ENCODE assay signal across 8 cellular contexts in the genomic region with DNA sequence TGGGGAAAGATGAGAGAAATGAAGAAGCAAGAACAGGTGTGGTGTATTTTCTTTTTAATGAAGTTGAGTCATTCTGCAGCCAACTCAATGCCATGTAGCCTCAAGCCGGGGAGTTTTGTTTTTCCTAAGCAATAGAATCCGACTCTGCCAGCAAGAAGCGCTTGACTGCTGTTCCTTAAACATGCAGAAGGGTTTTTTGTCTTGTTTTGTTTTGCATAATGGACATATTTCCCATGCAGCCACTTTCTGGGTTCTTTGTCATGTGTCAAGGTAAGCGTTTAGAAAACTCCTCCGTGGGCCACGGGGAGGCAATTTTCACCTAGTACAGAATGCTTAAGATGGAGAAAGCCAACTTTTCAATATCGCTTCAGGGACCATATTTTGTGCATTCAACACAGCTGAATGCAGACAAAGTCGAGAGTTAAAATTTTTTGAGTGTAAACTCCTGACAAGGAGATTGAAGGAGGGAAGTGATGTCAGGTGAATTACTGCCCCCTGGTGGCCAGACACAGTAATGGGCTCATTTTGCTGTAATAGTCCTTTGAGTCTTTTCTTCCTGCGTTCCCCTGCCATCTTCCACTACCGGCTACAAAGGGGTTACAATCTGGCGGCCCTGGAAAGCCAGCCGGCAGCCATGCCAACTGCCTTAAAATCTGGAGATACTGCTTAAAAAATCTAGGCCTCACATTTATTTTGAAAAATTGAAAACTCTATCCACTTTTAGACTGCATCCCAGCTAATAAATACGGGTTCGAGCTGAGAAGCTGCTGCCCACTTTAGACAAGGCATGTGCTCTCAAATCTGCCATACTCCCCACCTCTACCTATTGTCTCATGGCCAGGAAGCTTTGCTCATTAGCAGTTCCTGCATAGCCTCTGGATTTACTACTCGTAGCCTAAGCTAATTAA. TPM values are rescaled to one million over a fixed set of nuclear protein-coding genes. Genes with fewer than 3 reads are reported as not detected.
DNase-seq lines count a peak whose midpoint lies in the region; ATAC-seq and TF ChIP-seq lines count a peak whose summit lies in the region.

No MANE protein-coding gene starts in this region.

- WGBS in heart left ventricle, 4 donors: 32 to 37% (median 34%) methylated on average over 15 of the region's 15 CpGs

- H3K27ac Mint-ChIP-seq in activated naive CD4-positive, alpha-beta T cell treated with anti-CD3 and anti-CD28 coated beads for 36 hours: no peak overlapping the region

- H3K36me3 ChIP-seq in RWPE2 (ENCODE audit: low read depth) (no peaks in the 10 kb centered on the region), heart left ventricle (peaks cover 0 to 1% (median 0%) of the 10 kb centered on the region in 9 donors)

- TF ChIP-seq CTCF in GM12801 (IDR thresholded peaks at IDR 0.05; ENCODE audit: extremely low read depth, insufficient read length) (peak; percentile 47), LNCaP clone FGC (IDR thresholded peaks at IDR 0.05; ENCODE audit: control insufficient read depth, extremely low read depth, insufficient read depth) (peak; percentile 86), RWPE2 (IDR thresholded peaks at IDR 0.05; ENCODE audit: poor library complexity, severe bottlenecking) (peak; percentile 86), heart left ventricle (IDR thresholded peaks at IDR 0.05) (peak; percentile 82 to 98 (median 92))

- no peaks in the 10 kb centered on the region for H3K4me1 ChIP-seq in RWPE2 (ENCODE audit: insufficient read depth, poor library complexity, severe bottlenecking)
- H3K4me1 ChIP-seq in heart left ventricle: peaks cover 0 to 24% (median 10%) of the 10 kb centered on the region in 12 donors

- H3K4me3 Mint-ChIP-seq in activated naive CD4-positive, alpha-beta T cell treated with anti-CD3 and anti-CD28 coated beads for 36 hours: no peak overlapping the region

- H3K27me3 ChIP-seq in RWPE2 (ENCODE audit: insufficient read depth, poor library complexity, severe bottlenecking): no peaks in the 10 kb centered on the region
- H3K27me3 ChIP-seq in heart left ventricle: no peaks in the 10 kb centered on the region

- ATAC-seq in RWPE2 (ENCODE audit: low read depth): no peak
- ATAC-seq in heart left ventricle: no peak
- ATAC-seq in HG02970 (IDR thresholded peaks at IDR 0.05; ENCODE audit: low FRiP score, unreplicated experiment): no peak

- intact Hi-C loops in activated naive CD4-positive, alpha-beta T cell treated with anti-CD3 and anti-CD28 coated beads for 36 hours (cut with micrococcal nuclease): loop anchor here (1.0 to 5.0 kb wide), 4 partner anchors 320 to 594 kb away; no protein-coding TSS in a partner anchor
- intact Hi-C loops in heart left ventricle (cut with DNase I): loop anchor here in 6 of 10 donors (5.0 to 10.0 kb wide), 8 partner anchors 275 to 827 kb away; a partner anchor contains a TSS
- intact Hi-C loops in posterior cingulate gyrus (cut with DNase I): loop anchor here (5.0 to 10.0 kb wide), 3 partner anchors 527 to 827 kb away; a partner anchor contains a TSS

- no peak for TF ChIP-seq POLR2A in heart left ventricle (IDR thresholded peaks at IDR 0.05)

- CTCF ChIA-PET in activated naive CD4-positive, alpha-beta T cell treated with anti-CD3 and anti-CD28 coated beads for 36 hours (lab: Charles Lee): interaction anchor here (0.6 to 2.1 kb wide), 14 partner anchors 10 to 621 kb away, joined by 3 to 7 read pairs (median 4); no protein-coding TSS in a partner anchor

- no peak overlapping the region for H3K4me3 ChIP-seq in LNCaP clone FGC (ENCODE audit: low read depth, low read length)
- H3K4me3 ChIP-seq in RWPE2 (ENCODE audit: severe bottlenecking): no peak overlapping the region
- no peak overlapping the region for H3K4me3 ChIP-seq in heart left ventricle

- H3K36me3 Mint-ChIP-seq in activated naive CD4-positive, alpha-beta T cell treated with anti-CD3 and anti-CD28 coated beads for 36 hours (ENCODE audit: low read depth): no peaks in the 10 kb centered on the region

- DNase-seq in LNCaP clone FGC (ENCODE audit: low read depth): peak; percentile 33
- DNase-seq in RWPE2 (ENCODE audit: low spot score): no peak
- DNase-seq in activated naive CD4-positive, alpha-beta T cell treated with anti-CD3 and anti-CD28 coated beads for 36 hours: peak; percentile 89
- peak; percentile 47 to 71 (median 59) for DNase-seq in heart left ventricle
- peak; percentile 65 to 94 (median 83) for DNase-seq in posterior cingulate gyrus
- DNase-seq in ureter (ENCODE audit: low spot score): peak; percentile 77

- no peaks in the 10 kb centered on the region for H3K9me3 Mint-ChIP-seq in activated naive CD4-positive, alpha-beta T cell treated with anti-CD3 and anti-CD28 coated beads for 36 hours

- H3K9me3 ChIP-seq in RWPE2 (ENCODE audit: severe bottlenecking) (no peaks in the 10 kb centered on the region), heart left ventricle (peaks cover 0 to 4% (median 0%) of the 10 kb centered on the region in 12 donors)

- no peaks in the 10 kb centered on the region for H3K27me3 Mint-ChIP-seq in activated naive CD4-positive, alpha-beta T cell treated with anti-CD3 and anti-CD28 coated beads for 36 hours (ENCODE audit: low read depth)

- H3K4me1 Mint-ChIP-seq in activated naive CD4-positive, alpha-beta T cell treated with anti-CD3 and anti-CD28 coated beads for 36 hours (ENCODE audit: low read depth): peaks cover 32% of the 10 kb centered on the region

- H3K27ac ChIP-seq in RWPE2 (ENCODE audit: poor library complexity, severe bottlenecking) (no peak overlapping the region), heart left ventricle (no peak overlapping the region)

RNA-seq across cellular contexts. Expression of a gene that starts 3.2 kb away (rescaled TPM):
- total RNA-seq in activated naive CD4-positive, alpha-beta T cell treated with anti-CD3 and anti-CD28 coated beads for 36 hours: 1 to 10 TPM; 3.4 to 3.7 TPM
- 1 to 10 TPM; 2.6 to 6.6 (median 3.5) TPM for total RNA-seq in heart left ventricle
- 1 to 10 TPM; 1.4 to 4.6 TPM for polyA plus RNA-seq in heart left ventricle
- 6.4 TPM for total RNA-seq in ureter

RNA-seq across cellular contexts. Expression of a gene that starts 49.1 kb away (rescaled TPM):
- total RNA-seq in activated naive CD4-positive, alpha-beta T cell treated with anti-CD3 and anti-CD28 coated beads for 36 hours: 10 to 100 TPM; 81.9 to 82.5 TPM
- total RNA-seq in heart left ventricle (10 to 100 TPM; 19.5 to 33.2 (median 27.4) TPM), ureter (64.9 TPM)
- 10 to 100 TPM; 13.3 to 20.3 TPM for polyA plus RNA-seq in heart left ventricle

RNA-seq across cellular contexts. Expression of a gene that starts 50.5 kb away (rescaled TPM):
- 100 to 1,000 TPM; 103 to 105 TPM for total RNA-seq in activated naive CD4-positive, alpha-beta T cell treated with anti-CD3 and anti-CD28 coated beads for 36 hours
- 100 to 1,000 TPM; 289 to 632 (median 497) TPM for total RNA-seq in heart left ventricle
- polyA plus RNA-seq in heart left ventricle: 100 to 1,000 TPM; 203 to 335 TPM
- total RNA-seq in ureter: 131 TPM
